Comparison of ENCODE assay signal across 9 cellular contexts in genomic region chr7:73713319-73713718, GRCh38. TPM values are rescaled to one million over a fixed set of nuclear protein-coding genes. Genes with fewer than 3 reads are reported as not detected.
DNase-seq lines count a peak whose midpoint lies in the region; ATAC-seq, FAIRE-seq and TF ChIP-seq lines count a peak whose summit lies in the region.
"Not testable (repeated sequence)": the region's sequence is repeated elsewhere in the genome, so short reads cannot be mapped to it uniquely, and the experiment has no call there.
"Had no signal": no experiment of that assay in that cellular context is flagged by ENCODE, and none has a peak within 500 bp of the region (broad histone marks: within the 10 kb centered on the region; RNA-seq: fewer than 3 reads in every experiment).

No MANE protein-coding gene starts in this region.

- peaks cover 11% of the 10 kb centered on the region for H3K4me1 ChIP-seq in CD4-positive, CD25-positive, alpha-beta regulatory T cell (ENCODE audit: control insufficient read depth, insufficient read depth, low read length, poor library complexity, severe bottlenecking)
- H3K4me1 ChIP-seq in Panc1 (ENCODE audit: control insufficient read depth, insufficient read depth, low read length), result peaks cover 85% of the 10 kb centered on the region
- H3K4me1 ChIP-seq in K562 (replicated peaks in 1 of 2; ENCODE audit: control insufficient read depth in 2 of 2, insufficient read depth in 2 of 2, low read length in 2 of 2), result peaks cover 20 to 44% of the 10 kb centered on the region in 2 experiments; a peak in 4 of 5 replicates
- not testable (repeated sequence) for H3K4me1 ChIP-seq in endocrine pancreas (ENCODE audit: control insufficient read depth, insufficient read depth, low read length)
- peaks cover 30% of the 10 kb centered on the region for H3K4me1 ChIP-seq in osteoblast (ENCODE audit: insufficient read depth, low read length)

- H3K4me2 ChIP-seq in K562 (ENCODE audit: insufficient read depth, low read length); osteoblast (ENCODE audit: insufficient read depth, low read length): not testable (repeated sequence)

- H3K79me2 ChIP-seq in K562 (ENCODE audit: control insufficient read depth, insufficient read depth, low read length), result not testable (repeated sequence)
- peaks cover 95% of the 10 kb centered on the region for H3K79me2 ChIP-seq in osteoblast (ENCODE audit: insufficient read depth, low read length)

- not testable (repeated sequence) for H3K4me3 ChIP-seq in CD4-positive, CD25-positive, alpha-beta regulatory T cell (ENCODE audit: low read depth, low read length); Panc1 (ENCODE audit: low read depth in 2 of 2, low read length in 2 of 2); K562; endocrine pancreas (ENCODE audit: control insufficient read depth, insufficient read depth, low read length); osteoblast (ENCODE audit: insufficient read depth, low read length)

- peaks cover 0 to 27% (median 13%) of the 10 kb centered on the region in 4 donors for H3K4me1 Mint-ChIP-seq in CD4-positive, CD25-positive, alpha-beta regulatory T cell
- peaks cover 42% of the 10 kb centered on the region for H3K4me1 Mint-ChIP-seq in HFFc6 (ENCODE audit: low read depth)
- H3K4me1 Mint-ChIP-seq in T-helper 17 cell, result peaks cover 27% of the 10 kb centered on the region
- peaks cover 24% of the 10 kb centered on the region for H3K4me1 Mint-ChIP-seq in activated T-helper 17 cell treated with anti-CD3 and anti-CD28 coated beads, Interleukin-2, amount 50 U/mL, for 72 hours

- H4K20me1 ChIP-seq in K562 (replicated peaks; ENCODE audit: control insufficient read depth, insufficient read depth, low read length), result peaks cover 43% of the 10 kb centered on the region
- H4K20me1 ChIP-seq in osteoblast (ENCODE audit: insufficient read depth, low read length), result peaks cover 80% of the 10 kb centered on the region

- not testable (repeated sequence) for DNase-seq in CD4-positive, CD25-positive, alpha-beta regulatory T cell; HFFc6; Panc1 (ENCODE audit: low read depth, low spot score); T-helper 17 cell; K562 (ENCODE audit: extremely low read depth in 1 of 4, low spot score in 3 of 4)
- peak; percentile 38 for DNase-seq in osteoblast (ENCODE audit: insufficient read length, low spot score, missing footprints)

- H3K27ac Mint-ChIP-seq in CD4-positive, CD25-positive, alpha-beta regulatory T cell, result peak overlapping the region in 2 of 3 donors; percentile 45 to 57
- H3K27ac Mint-ChIP-seq in HFFc6 (peak overlapping the region; percentile 42; the same call in 1 of the 2 replicates), T-helper 17 cell (peak overlapping the region; percentile 86)
- H3K27ac Mint-ChIP-seq in activated T-helper 17 cell treated with anti-CD3 and anti-CD28 coated beads, Interleukin-2, amount 50 U/mL, for 72 hours, result peak overlapping the region; percentile 58

- TF ChIP-seq EP300 in K562 (IDR thresholded peaks at IDR 0.05; ENCODE audit: low read length), result not testable (repeated sequence)

- TF ChIP-seq CTCF in HFFc6 (IDR thresholded peaks at IDR 0.05); Panc1 (IDR thresholded peaks at IDR 0.05); K562 (IDR thresholded peaks at IDR 0.05 in 2 of 3, conservative IDR thresholded peaks at IDR 0.05 in 1 of 3; ENCODE audit: insufficient read depth in 2 of 3, low read depth in 1 of 3, low read length in 3 of 3); osteoblast (IDR thresholded peaks at IDR 0.05; ENCODE audit: extremely low read depth, low read depth, low read length): not testable (repeated sequence)

- not testable (repeated sequence) for TF ChIP-seq RAD21 in K562 (CRISPR knock-in tag; conservative IDR thresholded peaks at IDR 0.05 in 1 of 2, IDR thresholded peaks at IDR 0.05 in 1 of 2)

- 77% methylated on average over 6 of the region's 6 CpGs for WGBS in K562 (ENCODE audit: insufficient coverage, low coverage, missing lambda C conversion rate)

- FAIRE-seq in K562 (lab: Jason Lieb, UNC), result not testable (repeated sequence)

- POLR2A ChIA-PET in Panc1 (lab: Charles Lee) (interaction anchor here (0.8 kb wide), 1 partner anchor 55 kb away, joined by 4 read pairs; no protein-coding TSS in a partner anchor), K562 (lab: Yijun Ruan, JAX) (interaction anchor here (0.6 to 1.2 kb wide), 3 partner anchors 14 to 101 kb away, joined by 3 read pairs; no protein-coding TSS in a partner anchor)

- not testable (repeated sequence) for H3K27me3 Mint-ChIP-seq in CD4-positive, CD25-positive, alpha-beta regulatory T cell; HFFc6 (ENCODE audit: insufficient read depth); T-helper 17 cell; activated T-helper 17 cell treated with anti-CD3 and anti-CD28 coated beads, Interleukin-2, amount 50 U/mL, for 72 hours

- not testable (repeated sequence) for TF ChIP-seq POLR2A in K562 (conservative IDR thresholded peaks at IDR 0.05)

- not testable (repeated sequence) for H3K9ac ChIP-seq in K562 (ENCODE audit: insufficient read depth in 1 of 2, low read depth in 2 of 2, low read length in 2 of 2)
- peak overlapping the region; percentile 42 for H3K9ac ChIP-seq in endocrine pancreas (ENCODE audit: control insufficient read depth, insufficient read depth, low read length)

- H3K27me3 ChIP-seq in CD4-positive, CD25-positive, alpha-beta regulatory T cell (ENCODE audit: control insufficient read depth, insufficient read depth, low read length); Panc1 (ENCODE audit: control insufficient read depth, insufficient read depth, low read length); K562 (ENCODE audit: control insufficient read depth in 2 of 2, insufficient read depth in 2 of 2, low read length in 2 of 2); endocrine pancreas (ENCODE audit: control insufficient read depth, insufficient read depth, low read length); osteoblast (ENCODE audit: insufficient read depth, low read length): not testable (repeated sequence)

- not testable (repeated sequence) for ATAC-seq in CD4-positive, CD25-positive, alpha-beta regulatory T cell (ENCODE audit: low read depth in 2 of 2); Panc1; T-helper 17 cell; activated T-helper 17 cell treated with anti-CD3 and anti-CD28 coated beads, Interleukin-2, amount 50 U/mL, for 72 hours (replicated peaks); K562

- not testable (repeated sequence) for H3K4me3 Mint-ChIP-seq in CD4-positive, CD25-positive, alpha-beta regulatory T cell; HFFc6; T-helper 17 cell; activated T-helper 17 cell treated with anti-CD3 and anti-CD28 coated beads, Interleukin-2, amount 50 U/mL, for 72 hours

- CTCF ChIA-PET in Panc1 (lab: Charles Lee), result interaction anchor here (0.6 kb wide), 1 partner anchor 97 kb away, joined by 4 read pairs; no protein-coding TSS in a partner anchor
- CTCF ChIA-PET in K562 (lab: Yijun Ruan, JAX; ENCODE audit: low intra/inter-chr PET ratio), result not testable (repeated sequence)

- H2AFZ ChIP-seq in K562 (ENCODE audit: low read depth, low read length); osteoblast (ENCODE audit: low read length): not testable (repeated sequence)

- H3K9me3 Mint-ChIP-seq in CD4-positive, CD25-positive, alpha-beta regulatory T cell; HFFc6; activated T-helper 17 cell treated with anti-CD3 and anti-CD28 coated beads, Interleukin-2, amount 50 U/mL, for 72 hours: not testable (repeated sequence)

- H3K36me3 Mint-ChIP-seq in CD4-positive, CD25-positive, alpha-beta regulatory T cell; HFFc6 (ENCODE audit: low read depth); T-helper 17 cell (ENCODE audit: low read depth): not testable (repeated sequence)
- H3K36me3 Mint-ChIP-seq in activated T-helper 17 cell treated with anti-CD3 and anti-CD28 coated beads, Interleukin-2, amount 50 U/mL, for 72 hours (ENCODE audit: low read depth), result peaks cover 32% of the 10 kb centered on the region

- not testable (repeated sequence) for BruUV-seq in Panc1 (replicated peaks; lab: Mats Ljungman, UMichigan); K562 (replicated peaks; lab: Mats Ljungman, UMichigan)

- H3K36me3 ChIP-seq in CD4-positive, CD25-positive, alpha-beta regulatory T cell (ENCODE audit: control insufficient read depth, insufficient read depth, low read length); Panc1 (ENCODE audit: control insufficient read depth, insufficient read depth, low read length); K562 (ENCODE audit: control insufficient read depth, insufficient read depth, low read length); endocrine pancreas (ENCODE audit: control insufficient read depth, insufficient read depth, low read length): not testable (repeated sequence)
- H3K36me3 ChIP-seq in osteoblast (ENCODE audit: insufficient read depth, low read length), result peaks cover 21% of the 10 kb centered on the region

- not testable (repeated sequence) for H3K9me3 ChIP-seq in CD4-positive, CD25-positive, alpha-beta regulatory T cell (ENCODE audit: control insufficient read depth in 2 of 2, low read length in 2 of 2); Panc1 (ENCODE audit: control insufficient read depth, insufficient read depth, low read depth, low read length); T-helper 17 cell (ENCODE audit: control insufficient read depth, low read length, poor library complexity, severe bottlenecking); K562 (replicated peaks; ENCODE audit: control insufficient read depth, insufficient read depth, low read depth, low read length); endocrine pancreas (ENCODE audit: control insufficient read depth, low read length); osteoblast (ENCODE audit: low read depth, low read length)

- intact Hi-C loops in Panc1 (cut with micrococcal nuclease; ENCODE audit: unreplicated experiment); K562 (cut with micrococcal nuclease): not testable (repeated sequence)

- in situ Hi-C loops in Panc1 (cut with HindIII; ENCODE audit: low pct_unique_long_range_greater_than_20kb, low sequenced_read_pairs); K562 (cut with MboI): not testable (repeated sequence)

- not testable (repeated sequence) for H3K9me1 ChIP-seq in K562 (ENCODE audit: control insufficient read depth, insufficient read depth, low read length)

- H3K27ac ChIP-seq in CD4-positive, CD25-positive, alpha-beta regulatory T cell (ENCODE audit: insufficient read depth, low read length, poor library complexity, severe bottlenecking); K562 (ENCODE audit: extremely low read depth, low read depth, low read length); osteoblast (ENCODE audit: low read depth, low read length): not testable (repeated sequence)
- peak overlapping the region; percentile 75 for H3K27ac ChIP-seq in Panc1 (ENCODE audit: low read length)

RNA-seq across cellular contexts. Expression of gene STX1A, which starts 6.2 kb away (rescaled TPM):
- 27.3 TPM for total RNA-seq in CD4-positive, CD25-positive, alpha-beta regulatory T cell
- polyA plus RNA-seq in CD4-positive, CD25-positive, alpha-beta regulatory T cell, result 1 to 10 TPM in 3 of 4 donors, under 1 TPM in 1; 0.80 to 3.1 (median 2.0) TPM
- 10 to 100 TPM in 5 of 6 experiments, 1 to 10 TPM in 1; 9.6 to 14.7 (median 12.2) TPM for total RNA-seq in HFFc6 (2021; fragmentation: NEBNext Ultra II Directional; extraction: Animal tissue kit (Norgen Biotek cat#: 25700))
- total RNA-seq in Panc1 (2021; ENCODE audit: unreplicated experiment) (80.9 TPM), T-helper 17 cell (10 to 100 TPM; 18.4 to 21.2 TPM), K562 (2014; rRNA removed) (9.1 and 9.9 TPM in 2 replicates), K562 (2014; rRNA removed; fragmentation: Illumina TruSeq; extraction: Trizol) (2.3 and 3.9 TPM in 2 replicates), K562 (2015; rRNA removed; fragmentation: Illumina TruSeq; extraction: Trizol) (6.3 and 9.6 TPM in 2 replicates), K562 (2021) (8.0 and 8.9 TPM in 2 replicates), osteoblast (15.9 and 17.4 TPM in 2 replicates)
- 75.5 TPM for polyA plus RNA-seq in Panc1 (2012; ENCODE audit: insufficient read length)
- 10 to 100 TPM; 16.8 to 40.9 TPM for total RNA-seq in activated T-helper 17 cell treated with anti-CD3 and anti-CD28 coated beads, Interleukin-2, amount 50 U/mL, for 72 hours
- 30.3 and 77.9 TPM in 2 replicates for total RNA-seq in K562 (2011; cell fraction: chromatin; rRNA removed; ENCODE audit: low replicate concordance)
- total RNA-seq in K562 (2011; cell fraction: nucleolus; rRNA removed), result 38.9 and 39.9 TPM in 2 replicates
- 23.4 and 25.5 TPM in 2 replicates for total RNA-seq in K562 (2011; cell fraction: nucleoplasm; rRNA removed)
- polyA plus RNA-seq in K562 (2011; rRNA removed) (6.7 and 7.5 TPM in 2 replicates), K562 (2014; fragmentation: Illumina TruSeq; extraction: Trizol) (6.1 and 9.9 TPM in 2 replicates), K562 (2014; fragmentation: Nextera tagmentation; extraction: Ambion mirVana) (under 1 TPM; 0.04 to 0.15 TPM), K562 (2014; rRNA removed) (11.7 and 15.1 TPM in 2 replicates)
- 5.7 and 9.2 TPM in 2 replicates for polyA plus RNA-seq in K562 (2011; cell fraction: cytosol; rRNA removed)
- polyA plus RNA-seq in K562 (2011; cell fraction: nucleus; rRNA removed), result 47.5 and 68.0 TPM in 2 replicates
- 7.2 and 8.0 TPM in 2 replicates for polyA plus RNA-seq in K562 (2012)
- polyA minus RNA-seq in K562 (2011; rRNA and poly(A)+ RNA removed), result 14.4 and 26.2 TPM in 2 replicates
- polyA minus RNA-seq in K562 (2011; cell fraction: cytosol; rRNA and poly(A)+ RNA removed), result 6.7 and 8.3 TPM in 2 replicates
- 9.0 and 13.7 TPM in 2 replicates for polyA minus RNA-seq in K562 (2011; cell fraction: nucleus; rRNA and poly(A)+ RNA removed)

RNA-seq across cellular contexts. Expression of gene ABHD11, which starts 25.3 kb away (rescaled TPM):
- total RNA-seq in CD4-positive, CD25-positive, alpha-beta regulatory T cell, result 19.3 TPM
- 10 to 100 TPM; 14.5 to 17.5 (median 16.3) TPM for polyA plus RNA-seq in CD4-positive, CD25-positive, alpha-beta regulatory T cell
- 10 to 100 TPM; 10.3 to 18.6 (median 16.8) TPM for total RNA-seq in HFFc6 (2021; fragmentation: NEBNext Ultra II Directional; extraction: Animal tissue kit (Norgen Biotek cat#: 25700))
- total RNA-seq in Panc1 (2021; ENCODE audit: unreplicated experiment), result 54.2 TPM
- polyA plus RNA-seq in Panc1 (2012; ENCODE audit: insufficient read length), result 53.1 TPM
- 10 to 100 TPM; 14.0 to 15.1 TPM for total RNA-seq in T-helper 17 cell
- 10 to 100 TPM; 11.9 to 21.2 TPM for total RNA-seq in activated T-helper 17 cell treated with anti-CD3 and anti-CD28 coated beads, Interleukin-2, amount 50 U/mL, for 72 hours
- total RNA-seq in K562 (2011; cell fraction: chromatin; rRNA removed; ENCODE audit: low replicate concordance), result 36.5 and 95.8 TPM in 2 replicates
- 87.9 and 90.7 TPM in 2 replicates for total RNA-seq in K562 (2011; cell fraction: nucleolus; rRNA removed)
- 50.6 and 64.7 TPM in 2 replicates for total RNA-seq in K562 (2011; cell fraction: nucleoplasm; rRNA removed)
- total RNA-seq in K562 (2014; rRNA removed), result 44.2 and 52.6 TPM in 2 replicates
- total RNA-seq in K562 (2014; rRNA removed; fragmentation: Illumina TruSeq; extraction: Trizol), result 11.7 and 13.2 TPM in 2 replicates
- total RNA-seq in K562 (2015; rRNA removed; fragmentation: Illumina TruSeq; extraction: Trizol), result 17.5 and 17.9 TPM in 2 replicates
- 32.6 and 37.3 TPM in 2 replicates for total RNA-seq in K562 (2021)
- 18.4 and 18.9 TPM in 2 replicates for polyA plus RNA-seq in K562 (2011; rRNA removed)
- 22.5 and 50.4 TPM in 2 replicates for polyA plus RNA-seq in K562 (2011; cell fraction: cytosol; rRNA removed)
- polyA plus RNA-seq in K562 (2011; cell fraction: nucleus; rRNA removed), result 22.8 and 51.7 TPM in 2 replicates
- 24.2 and 35.9 TPM in 2 replicates for polyA plus RNA-seq in K562 (2012)
- 25.5 and 26.3 TPM in 2 replicates for polyA plus RNA-seq in K562 (2014; fragmentation: Illumina TruSeq; extraction: Trizol)
- 1 to 10 TPM; 7.7 to 8.6 TPM for polyA plus RNA-seq in K562 (2014; fragmentation: Nextera tagmentation; extraction: Ambion mirVana)
- 40.7 and 41.7 TPM in 2 replicates for polyA plus RNA-seq in K562 (2014; rRNA removed)
- 5.8 and 10.2 TPM in 2 replicates for polyA minus RNA-seq in K562 (2011; rRNA and poly(A)+ RNA removed)
- 7.9 and 9.4 TPM in 2 replicates for polyA minus RNA-seq in K562 (2011; cell fraction: cytosol; rRNA and poly(A)+ RNA removed)
- polyA minus RNA-seq in K562 (2011; cell fraction: nucleus; rRNA and poly(A)+ RNA removed), result 33.2 and 40.7 TPM in 2 replicates
- 6.5 and 8.7 TPM in 2 replicates for total RNA-seq in osteoblast

RNA-seq across cellular contexts. Expression of gene BUD23, which starts 29.9 kb away (rescaled TPM):
- total RNA-seq in CD4-positive, CD25-positive, alpha-beta regulatory T cell, result 96.3 TPM
- 100 to 1,000 TPM; 112 to 127 (median 120) TPM for polyA plus RNA-seq in CD4-positive, CD25-positive, alpha-beta regulatory T cell
- 10 to 100 TPM; 70.1 to 91.4 (median 83.4) TPM for total RNA-seq in HFFc6 (2021; fragmentation: NEBNext Ultra II Directional; extraction: Animal tissue kit (Norgen Biotek cat#: 25700))
- total RNA-seq in Panc1 (2021; ENCODE audit: unreplicated experiment), result 124 TPM
- polyA plus RNA-seq in Panc1 (2012; ENCODE audit: insufficient read length), result 228 TPM
- 10 to 100 TPM; 96.0 to 98.0 TPM for total RNA-seq in T-helper 17 cell
- total RNA-seq in activated T-helper 17 cell treated with anti-CD3 and anti-CD28 coated beads, Interleukin-2, amount 50 U/mL, for 72 hours, result 10 to 100 TPM; 54.6 to 82.3 TPM
- total RNA-seq in K562 (2011; cell fraction: chromatin; rRNA removed; ENCODE audit: low replicate concordance), result 117 and 181 TPM in 2 replicates
- 113 TPM in 2 replicates for total RNA-seq in K562 (2011; cell fraction: nucleolus; rRNA removed)
- 140 and 171 TPM in 2 replicates for total RNA-seq in K562 (2011; cell fraction: nucleoplasm; rRNA removed)
- 170 and 183 TPM in 2 replicates for total RNA-seq in K562 (2014; rRNA removed)
- total RNA-seq in K562 (2014; rRNA removed; fragmentation: Illumina TruSeq; extraction: Trizol), result 117 and 124 TPM in 2 replicates
- 123 and 128 TPM in 2 replicates for total RNA-seq in K562 (2015; rRNA removed; fragmentation: Illumina TruSeq; extraction: Trizol)
- total RNA-seq in K562 (2021), result 135 and 144 TPM in 2 replicates
- polyA plus RNA-seq in K562 (2011; rRNA removed), result 115 and 168 TPM in 2 replicates
- polyA plus RNA-seq in K562 (2011; cell fraction: cytosol; rRNA removed), result 171 and 217 TPM in 2 replicates
- 88.8 and 118 TPM in 2 replicates for polyA plus RNA-seq in K562 (2011; cell fraction: nucleus; rRNA removed)
- polyA plus RNA-seq in K562 (2012), result 99.9 and 166 TPM in 2 replicates
- polyA plus RNA-seq in K562 (2014; fragmentation: Illumina TruSeq; extraction: Trizol), result 206 and 216 TPM in 2 replicates
- polyA plus RNA-seq in K562 (2014; fragmentation: Nextera tagmentation; extraction: Ambion mirVana), result 100 to 1,000 TPM in 1 of 2 experiments, 10 to 100 TPM in 1; 79.5 to 150 TPM
- 270 and 301 TPM in 2 replicates for polyA plus RNA-seq in K562 (2014; rRNA removed)
- polyA minus RNA-seq in K562 (2011; rRNA and poly(A)+ RNA removed), result 64.3 and 80.9 TPM in 2 replicates
- 39.0 and 45.1 TPM in 2 replicates for polyA minus RNA-seq in K562 (2011; cell fraction: cytosol; rRNA and poly(A)+ RNA removed)
- 19.1 and 20.2 TPM in 2 replicates for polyA minus RNA-seq in K562 (2011; cell fraction: nucleus; rRNA and poly(A)+ RNA removed)
- total RNA-seq in osteoblast, result 33.9 and 36.9 TPM in 2 replicates

RNA-seq across cellular contexts. Expression of gene DNAJC30, which starts 30.1 kb away (rescaled TPM):
- total RNA-seq in CD4-positive, CD25-positive, alpha-beta regulatory T cell, result 10.0 TPM
- 10 to 100 TPM; 10.8 to 14.4 (median 12.8) TPM for polyA plus RNA-seq in CD4-positive, CD25-positive, alpha-beta regulatory T cell
- total RNA-seq in HFFc6 (2021; fragmentation: NEBNext Ultra II Directional; extraction: Animal tissue kit (Norgen Biotek cat#: 25700)), result 10 to 100 TPM; 17.8 to 20.6 (median 18.6) TPM
- 11.1 TPM for total RNA-seq in Panc1 (2021; ENCODE audit: unreplicated experiment)
- polyA plus RNA-seq in Panc1 (2012; ENCODE audit: insufficient read length), result 6.5 TPM
- total RNA-seq in T-helper 17 cell, result 10 to 100 TPM; 10.6 to 11.5 TPM
- 1 to 10 TPM; 5.3 to 7.6 TPM for total RNA-seq in activated T-helper 17 cell treated with anti-CD3 and anti-CD28 coated beads, Interleukin-2, amount 50 U/mL, for 72 hours
- total RNA-seq in K562 (2011; cell fraction: chromatin; rRNA removed; ENCODE audit: low replicate concordance), result 18.6 and 26.1 TPM in 2 replicates
- total RNA-seq in K562 (2011; cell fraction: nucleolus; rRNA removed), result 21.3 and 26.5 TPM in 2 replicates
- total RNA-seq in K562 (2011; cell fraction: nucleoplasm; rRNA removed), result 23.2 and 25.1 TPM in 2 replicates
- total RNA-seq in K562 (2014; rRNA removed), result 6.9 and 8.6 TPM in 2 replicates
- 3.8 and 4.2 TPM in 2 replicates for total RNA-seq in K562 (2014; rRNA removed; fragmentation: Illumina TruSeq; extraction: Trizol)
- 4.4 and 4.6 TPM in 2 replicates for total RNA-seq in K562 (2015; rRNA removed; fragmentation: Illumina TruSeq; extraction: Trizol)
- total RNA-seq in K562 (2021), result 10.1 and 11.3 TPM in 2 replicates
- polyA plus RNA-seq in K562 (2011; rRNA removed), result 2.0 and 3.7 TPM in 2 replicates
- 3.2 and 14.7 TPM in 2 replicates for polyA plus RNA-seq in K562 (2011; cell fraction: cytosol; rRNA removed)
- 4.0 and 7.2 TPM in 2 replicates for polyA plus RNA-seq in K562 (2011; cell fraction: nucleus; rRNA removed)
- polyA plus RNA-seq in K562 (2012), result 5.5 and 7.0 TPM in 2 replicates
- polyA plus RNA-seq in K562 (2014; fragmentation: Illumina TruSeq; extraction: Trizol), result 4.6 and 6.4 TPM in 2 replicates
- 1 to 10 TPM; 1.1 to 1.4 TPM for polyA plus RNA-seq in K562 (2014; fragmentation: Nextera tagmentation; extraction: Ambion mirVana)
- polyA plus RNA-seq in K562 (2014; rRNA removed), result 9.2 and 11.4 TPM in 2 replicates
- 5.5 and 7.9 TPM in 2 replicates for polyA minus RNA-seq in K562 (2011; rRNA and poly(A)+ RNA removed)
- 3.3 and 3.4 TPM in 2 replicates for polyA minus RNA-seq in K562 (2011; cell fraction: cytosol; rRNA and poly(A)+ RNA removed)
- 8.8 and 10.3 TPM in 2 replicates for polyA minus RNA-seq in K562 (2011; cell fraction: nucleus; rRNA and poly(A)+ RNA removed)
- 2.9 TPM in 2 replicates for total RNA-seq in osteoblast

RNA-seq across cellular contexts. Expression of gene VPS37D, which starts 45.7 kb away (rescaled TPM):
- total RNA-seq in CD4-positive, CD25-positive, alpha-beta regulatory T cell, result 0.64 TPM
- polyA plus RNA-seq in CD4-positive, CD25-positive, alpha-beta regulatory T cell, result under 1 TPM in 1 of 4 donors, not detected in 3; 0.29 TPM
- total RNA-seq in HFFc6 (2021; fragmentation: NEBNext Ultra II Directional; extraction: Animal tissue kit (Norgen Biotek cat#: 25700)), result 1 to 10 TPM; 2.4 to 3.1 (median 2.7) TPM
- total RNA-seq in Panc1 (2021; ENCODE audit: unreplicated experiment) (4.4 TPM), T-helper 17 cell (under 1 TPM in 1 of 2 donors, not detected in 1; 0.76 TPM), K562 (2014; rRNA removed) (2.3 and 2.5 TPM in 2 replicates), K562 (2014; rRNA removed; fragmentation: Illumina TruSeq; extraction: Trizol) (0.26 TPM in 1 of 2 replicates, not detected in the other), K562 (2015; rRNA removed; fragmentation: Illumina TruSeq; extraction: Trizol) (0.25 and 0.38 TPM in 2 replicates), K562 (2021) (1.1 and 1.3 TPM in 2 replicates), osteoblast (5.8 and 5.9 TPM in 2 replicates)
- 6.8 TPM for polyA plus RNA-seq in Panc1 (2012; ENCODE audit: insufficient read length)
- under 1 TPM; 0.15 to 0.48 TPM for total RNA-seq in activated T-helper 17 cell treated with anti-CD3 and anti-CD28 coated beads, Interleukin-2, amount 50 U/mL, for 72 hours
- 1.3 TPM in 1 of 2 replicates, not detected in the other for total RNA-seq in K562 (2011; cell fraction: chromatin; rRNA removed; ENCODE audit: low replicate concordance)
- total RNA-seq in K562 (2011; cell fraction: nucleolus; rRNA removed), result 0.83 and 1.3 TPM in 2 replicates
- total RNA-seq in K562 (2011; cell fraction: nucleoplasm; rRNA removed), result 0.76 and 0.88 TPM in 2 replicates
- polyA plus RNA-seq in K562 (2011; rRNA removed) (0.84 and 1.6 TPM in 2 replicates), K562 (2014; fragmentation: Illumina TruSeq; extraction: Trizol) (0.39 and 0.42 TPM in 2 replicates), K562 (2014; fragmentation: Nextera tagmentation; extraction: Ambion mirVana) (not detected), K562 (2014; rRNA removed) (1.3 and 2.1 TPM in 2 replicates)
- 1.8 and 2.7 TPM in 2 replicates for polyA plus RNA-seq in K562 (2011; cell fraction: cytosol; rRNA removed)
- 1.7 TPM in 2 replicates for polyA plus RNA-seq in K562 (2011; cell fraction: nucleus; rRNA removed)
- polyA plus RNA-seq in K562 (2012), result 0.70 and 2.2 TPM in 2 replicates
- polyA minus RNA-seq in K562 (2011; rRNA and poly(A)+ RNA removed), result 0.32 TPM in 1 of 2 replicates, not detected in the other
- 1.2 and 1.9 TPM in 2 replicates for polyA minus RNA-seq in K562 (2011; cell fraction: cytosol; rRNA and poly(A)+ RNA removed)
- polyA minus RNA-seq in K562 (2011; cell fraction: nucleus; rRNA and poly(A)+ RNA removed), result 0.27 and 0.33 TPM in 2 replicates
- total RNA-seq: CD4-positive, alpha-beta memory T cell had no signal
- polyA plus RNA-seq: CD4-positive, alpha-beta memory T cell had no signal
